ENCODE assay signal across 25 cellular contexts in genomic region chr5:124513216-124513615, GRCh38.
"Had no signal": no experiment of that assay in that cellular context is flagged by ENCODE, and none has a peak within 500 bp of the region (broad histone marks: within the 10 kb centered on the region; RNA-seq: fewer than 3 reads in every experiment).

No MANE protein-coding gene starts in this region.

- H3K4me3 ChIP-seq: cardiac muscle cell, coronary artery, dorsolateral prefrontal cortex, heart right ventricle, left ventricle myocardium inferior, lung, right lobe of liver, skin epidermis, testis, uterus had no signal

- DNase-seq: activated B cell treated with CpG ODN at 0.5 μM for 24 hours; activated CD4-positive, alpha-beta T cell treated with anti-CD3 and anti-CD28 coated beads, Interleukin-2, amount 50 U/mL, for 1 hour; activated CD8-positive, alpha-beta T cell treated with anti-CD3 and anti-CD28 coated beads for 36 hours; activated gamma-delta T cell treated with Interleukin-2 at 50 U/mL for 16 hours; activated naive CD4-positive, alpha-beta T cell treated with anti-CD3 and anti-CD28 coated beads, Interleukin-2, amount 50 U/mL, for 16 hours; activated T-cell treated with anti-CD3 and anti-CD28 coated beads, Interleukin-2, amount 50 U/mL, for 4 hours; cerebellar nuclear complex; dorsolateral prefrontal cortex; effector memory CD4-positive, alpha-beta T cell; erythroblast; heart right ventricle; left ventricle myocardium inferior; right lobe of liver; stimulated activated CD4-positive, alpha-beta T cell treated with anti-CD3 and anti-CD28 coated beads, Interleukin-12 subunit alpha, Interleukin-12 subunit beta, amount 100 ng/mL, for 4 hours; stimulated activated CD4-positive, alpha-beta T cell treated with anti-CD3 and anti-CD28 coated beads, Interleukin-4, amount 100 ng/mL, for 1 hour; stimulated activated naive CD8-positive, alpha-beta T cell treated with anti-CD3 and anti-CD28 coated beads, Interleukin-15, Interleukin-2, amounts not matched to agents 100 U/mL and 50 U/mL, for 24 hours; T-helper 2 cell; testis; trophoblast cell; uterus had no signal

- H3K4me1 ChIP-seq: right lobe of liver, testis had no signal

- H3K27ac ChIP-seq: cardiac muscle cell, coronary artery, dorsolateral prefrontal cortex, heart right ventricle, left ventricle myocardium inferior, right lobe of liver, skin epidermis, testis, uterus had no signal

- H3K36me3 ChIP-seq: cardiac muscle cell, heart right ventricle, left ventricle myocardium inferior, right lobe of liver, uterus had no signal

- H3K27me3 ChIP-seq: cardiac muscle cell, dorsolateral prefrontal cortex, heart right ventricle, right lobe of liver, testis, uterus had no signal

- ATAC-seq: activated CD8-positive, alpha-beta T cell treated with anti-CD3 and anti-CD28 coated beads for 36 hours; activated T-cell treated with anti-CD3 and anti-CD28 coated beads, Interleukin-2, amount 50 U/mL, for 4 hours; activated T-helper 17 cell treated with anti-CD3 and anti-CD28 coated beads, Interleukin-2, amount 50 U/mL, for 72 hours; heart right ventricle; right lobe of liver; stimulated activated naive CD8-positive, alpha-beta T cell treated with anti-CD3 and anti-CD28 coated beads, Interleukin-15, Interleukin-2, amounts not matched to agents 100 U/mL and 50 U/mL, for 24 hours had no signal

- H3K9me3 ChIP-seq: heart right ventricle, left ventricle myocardium inferior, right lobe of liver, testis, uterus had no signal
